In the genomic region with DNA sequence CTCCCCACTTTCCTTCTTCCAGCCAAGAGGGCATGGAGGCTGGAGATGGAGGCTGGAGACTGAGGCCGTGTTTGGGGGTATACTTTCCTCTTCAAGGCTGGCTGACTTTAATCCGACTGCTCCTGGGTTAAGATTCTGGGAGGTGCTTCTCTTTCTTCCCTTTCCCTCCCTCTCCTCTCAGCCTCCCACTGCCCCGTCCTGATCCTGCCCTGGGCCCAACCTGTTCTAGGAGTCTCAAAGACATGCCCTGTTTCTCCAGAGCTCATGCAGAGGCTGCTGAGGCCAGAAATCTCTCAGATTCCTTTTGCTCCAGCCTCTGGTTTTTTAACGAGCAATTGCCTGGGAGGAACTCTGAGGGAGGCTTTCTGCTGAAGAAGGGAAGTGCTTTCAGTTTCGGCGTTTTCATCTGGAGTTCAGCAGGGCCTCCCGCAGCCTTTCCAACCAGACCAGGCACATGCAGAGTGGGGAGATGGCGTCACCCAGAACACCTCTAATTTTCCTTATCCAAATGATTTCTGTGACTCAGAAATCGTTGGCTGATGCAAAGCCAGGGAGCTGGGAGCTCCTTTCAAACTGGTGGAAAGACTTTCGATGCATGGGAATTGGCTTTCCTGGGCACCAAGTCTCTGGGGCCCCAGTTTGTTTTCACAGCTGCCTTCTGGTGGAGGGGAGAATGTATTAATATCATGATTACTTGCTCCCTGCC, we compare ENCODE assay signal across 8 cellular contexts. TPM values are rescaled to one million over a fixed set of nuclear protein-coding genes. Genes with fewer than 3 reads are reported as not detected.
A peak's percentile ranks its signal among the peaks of the same experiment; 100 is the strongest.
DNase-seq lines count a peak whose midpoint lies in the region; ATAC-seq and TF ChIP-seq lines count a peak whose summit lies in the region.

No MANE protein-coding gene starts in this region.

- H3K27me3 Mint-ChIP-seq in activated naive CD4-positive, alpha-beta T cell treated with anti-CD3 and anti-CD28 coated beads for 36 hours (ENCODE audit: low read depth) = no peaks in the 10 kb centered on the region
- no peaks in the 10 kb centered on the region for H3K27me3 Mint-ChIP-seq in activated B cell treated with CpG ODN at 0.5 μM for 24 hours

- intact Hi-C loops in activated naive CD4-positive, alpha-beta T cell treated with anti-CD3 and anti-CD28 coated beads for 36 hours (cut with micrococcal nuclease) = no loop called here
- intact Hi-C loops in activated B cell treated with CpG ODN at 0.5 μM for 24 hours (cut with micrococcal nuclease) = no loop called here
- intact Hi-C loops in right cardiac atrium (cut with DNase I) = no loop called here
- intact Hi-C loops in spleen (cut with DNase I; ENCODE audit: low total_unique reads) = no loop called here

- WGBS in right cardiac atrium = 31% methylated on average over 10 of the region's 10 CpGs
- WGBS in spleen, 5 donors = 15 to 46% (median 29%) methylated on average over 7 to 10 of the region's 10 CpGs

- H3K36me3 ChIP-seq in spleen = no peaks in the 10 kb centered on the region

- POLR2A ChIA-PET in activated B cell treated with CpG ODN at 0.5 μM for 24 hours (lab: Charles Lee) = interaction anchor here (0.6 to 15.8 kb wide), 5 partner anchors 12 to 132 kb away, joined by 3 to 847 read pairs (median 9); a partner anchor contains a TSS

- no peak for DNase-seq in activated naive CD4-positive, alpha-beta T cell treated with anti-CD3 and anti-CD28 coated beads for 36 hours
- no peak for DNase-seq in activated naive CD4-positive, alpha-beta T cell (lab: John Stamatoyannopoulos, UW)
- DNase-seq in activated B cell treated with CpG ODN at 0.5 μM for 24 hours (no peak), right cardiac atrium (peak; percentile 28 to 69 (median 64)), spleen (no peak), NCI-H524 (lab: John Stamatoyannopoulos, UW) (no peak)

- H3K4me1 ChIP-seq in right cardiac atrium (ENCODE audit: control insufficient read depth, insufficient read depth, low read length) (peaks cover 3% of the 10 kb centered on the region), spleen (peaks cover 33 to 100% (median 84%) of the 10 kb centered on the region in 6 donors)

- H3K4me1 Mint-ChIP-seq in activated naive CD4-positive, alpha-beta T cell treated with anti-CD3 and anti-CD28 coated beads for 36 hours (ENCODE audit: low read depth) = peaks cover 88% of the 10 kb centered on the region
- H3K4me1 Mint-ChIP-seq in activated B cell treated with CpG ODN at 0.5 μM for 24 hours = peaks cover 94% of the 10 kb centered on the region

- H3K36me3 Mint-ChIP-seq in activated naive CD4-positive, alpha-beta T cell treated with anti-CD3 and anti-CD28 coated beads for 36 hours (ENCODE audit: low read depth) = no peaks in the 10 kb centered on the region
- no peaks in the 10 kb centered on the region for H3K36me3 Mint-ChIP-seq in activated B cell treated with CpG ODN at 0.5 μM for 24 hours (ENCODE audit: low read depth)

- peak overlapping the region; percentile 20 for H3K4me3 ChIP-seq in right cardiac atrium (ENCODE audit: low read length)
- H3K4me3 ChIP-seq in spleen = peak overlapping the region in 1 of 8 donors; percentile 31

- CTCF ChIA-PET in activated naive CD4-positive, alpha-beta T cell treated with anti-CD3 and anti-CD28 coated beads for 36 hours (lab: Charles Lee) = interaction anchor here (1.2 kb wide), 1 partner anchor 9 kb away, joined by 3 read pairs; no protein-coding TSS in a partner anchor
- CTCF ChIA-PET in activated B cell treated with CpG ODN at 0.5 μM for 24 hours (lab: Charles Lee) = no interaction called here

- H3K9me3 ChIP-seq in right cardiac atrium (ENCODE audit: control insufficient read depth, low read length) = no peaks in the 10 kb centered on the region
- H3K9me3 ChIP-seq in spleen = no peaks in the 10 kb centered on the region

- H3K27me3 ChIP-seq in right cardiac atrium (ENCODE audit: control insufficient read depth, insufficient read depth) (no peaks in the 10 kb centered on the region), spleen (replicated peaks in 1 of 7) (peaks cover 0 to 5% (median 0%) of the 10 kb centered on the region in 7 donors)

- TF ChIP-seq POLR2A in spleen (IDR thresholded peaks at IDR 0.05) = no peak

- ATAC-seq in activated B cell treated with CpG ODN at 0.5 μM for 24 hours (ENCODE audit: low read depth) = no peak
- ATAC-seq in right cardiac atrium = peak; percentile 82 to 83
- no peak for ATAC-seq in HG02885 (IDR thresholded peaks at IDR 0.05; ENCODE audit: poor library complexity, unreplicated experiment)
- ATAC-seq in GM19395 (IDR thresholded peaks at IDR 0.05; ENCODE audit: unreplicated experiment) = no peak

- H3K4me3 Mint-ChIP-seq in activated naive CD4-positive, alpha-beta T cell treated with anti-CD3 and anti-CD28 coated beads for 36 hours = peak overlapping the region; percentile 27
- peak overlapping the region; percentile 56 for H3K4me3 Mint-ChIP-seq in activated B cell treated with CpG ODN at 0.5 μM for 24 hours

- no peaks in the 10 kb centered on the region for H3K9me3 Mint-ChIP-seq in activated naive CD4-positive, alpha-beta T cell treated with anti-CD3 and anti-CD28 coated beads for 36 hours
- no peaks in the 10 kb centered on the region for H3K9me3 Mint-ChIP-seq in activated B cell treated with CpG ODN at 0.5 μM for 24 hours

- H3K27ac Mint-ChIP-seq in activated naive CD4-positive, alpha-beta T cell treated with anti-CD3 and anti-CD28 coated beads for 36 hours = peak overlapping the region; percentile 76
- H3K27ac Mint-ChIP-seq in activated B cell treated with CpG ODN at 0.5 μM for 24 hours = peak overlapping the region; percentile 89

- TF ChIP-seq CTCF in activated B cell treated with CpG ODN at 0.5 μM for 24 hours (IDR thresholded peaks at IDR 0.05) (no peak), spleen (IDR thresholded peaks at IDR 0.05 in 8 of 11, conservative IDR thresholded peaks at IDR 0.05 in 3 of 11) (no peak)

- H3K27ac ChIP-seq in right cardiac atrium (ENCODE audit: low read length) (peak overlapping the region; percentile 71), spleen (peak overlapping the region; percentile 63 to 90 (median 87))

RNA-seq across cellular contexts. Expression of a gene that starts 34.5 kb away (rescaled TPM):
- not detected for total RNA-seq in activated naive CD4-positive, alpha-beta T cell treated with anti-CD3 and anti-CD28 coated beads for 36 hours
- total RNA-seq in activated B cell treated with CpG ODN at 0.5 μM for 24 hours = not detected in 2 replicates
- not detected for total RNA-seq in right cardiac atrium
- 0.02 TPM for polyA plus RNA-seq in right cardiac atrium
- 10 to 100 TPM in 3 of 7 donors, under 1 TPM in 2, not detected in 2; 0.09 to 56.0 (median 12.3) TPM for total RNA-seq in spleen
- polyA plus RNA-seq in spleen = 10 to 100 TPM in 1 of 3 donors, under 1 TPM in 1, not detected in 1; 0.16 to 10.5 TPM

Comparison
In these comparisons a context has a peak if more than half of its experiments do, and no peak if none do; other contexts are left out.
1. DNase-seq: peak in right cardiac atrium (3 of 3); none in activated naive CD4-positive, alpha-beta T cell treated with anti-CD3 and anti-CD28 coated beads for 36 hours (single experiment), activated naive CD4-positive, alpha-beta T cell (0 of 4), activated B cell treated with CpG ODN at 0.5 μM for 24 hours (single experiment), spleen (single experiment) and NCI-H524 (0 of 2).
2. ATAC-seq: peak in right cardiac atrium (2 of 2); none in activated B cell treated with CpG ODN at 0.5 μM for 24 hours (single experiment), HG02885 (single experiment) and GM19395 (single experiment).